Comparison of ENCODE assay signal across 22 cellular contexts in genomic region chr6:106421491-106421890, GRCh38.
"Had no signal": no experiment of that assay in that cellular context is flagged by ENCODE, and none has a peak within 500 bp of the region (broad histone marks: within the 10 kb centered on the region; RNA-seq: fewer than 3 reads in every experiment).

No MANE protein-coding gene starts in this region.

- H3K36me3 ChIP-seq: gastrocnemius medialis, left lung, pancreas, stomach, upper lobe of right lung had no signal

- H3K36me3 Mint-ChIP-seq: activated naive CD4-positive, alpha-beta T cell treated with anti-CD3 and anti-CD28 coated beads, Interleukin-2, amount 50 U/mL, for 24 hours; brain; naive thymus-derived CD4-positive, alpha-beta T cell; T-cell had no signal

- H3K27me3 ChIP-seq: gastrocnemius medialis, left lung, pancreas, stomach, testis, upper lobe of right lung had no signal

- H3K4me1 Mint-ChIP-seq: activated CD4-positive, alpha-beta memory T cell treated with anti-CD3 and anti-CD28 coated beads, Interleukin-2, amount 10 ng/mL, durations not matched to agents 7 days and 5 days; activated naive CD4-positive, alpha-beta T cell treated with anti-CD3 and anti-CD28 coated beads, Interleukin-2, amount 50 U/mL, for 24 hours; brain; naive thymus-derived CD4-positive, alpha-beta T cell; T-cell had no signal

- DNase-seq: activated CD4-positive, alpha-beta memory T cell treated with anti-CD3 and anti-CD28 coated beads, Interleukin-2, amount 10 ng/mL, durations not matched to agents 7 days and 5 days; activated effector memory CD4-positive, alpha-beta T cell treated with anti-CD3 and anti-CD28 coated beads, Interleukin-2, amount 50 U/mL, for 16 hours; activated T-cell treated with anti-CD3 and anti-CD28 coated beads, Interleukin-2, amount 50 U/mL, for 24 hours; amniotic stem cell; cerebellar nuclear complex; effector memory CD4-positive, alpha-beta T cell; gastrocnemius medialis; islet precursor cell; left lung; mucosa of descending colon; naive thymus-derived CD4-positive, alpha-beta T cell; pancreas; stimulated activated CD4-positive, alpha-beta T cell treated with anti-CD3 and anti-CD28 coated beads, Interleukin-12 subunit alpha, Interleukin-12 subunit beta, amount 100 ng/mL, for 4 hours; stimulated activated CD4-positive, alpha-beta T cell treated with anti-CD3 and anti-CD28 coated beads, Interleukin-2, amount 100 ng/mL, for 24 hours; stomach; T-cell; T1000; testis; upper lobe of right lung had no signal

- H3K27ac Mint-ChIP-seq: activated CD4-positive, alpha-beta memory T cell treated with anti-CD3 and anti-CD28 coated beads, Interleukin-2, amount 10 ng/mL, durations not matched to agents 7 days and 5 days; activated naive CD4-positive, alpha-beta T cell treated with anti-CD3 and anti-CD28 coated beads, Interleukin-2, amount 50 U/mL, for 24 hours; activated T-cell treated with anti-CD3 and anti-CD28 coated beads, Interleukin-2, amount 50 U/mL, for 24 hours; brain; dendritic cell treated with granulocyte-macrophage colony-stimulating factor and Interleukin-4, amounts not matched to agents 40 ng/mL and 50 ng/mL, for 4 days; naive thymus-derived CD4-positive, alpha-beta T cell; T-cell had no signal

- H3K4me1 ChIP-seq: gastrocnemius medialis, left lung, stomach, testis, upper lobe of right lung had no signal

- H3K27me3 Mint-ChIP-seq: activated naive CD4-positive, alpha-beta T cell treated with anti-CD3 and anti-CD28 coated beads, Interleukin-2, amount 50 U/mL, for 24 hours had no signal

- H3K9me3 Mint-ChIP-seq: activated CD4-positive, alpha-beta memory T cell treated with anti-CD3 and anti-CD28 coated beads, Interleukin-2, amount 10 ng/mL, durations not matched to agents 7 days and 5 days; activated naive CD4-positive, alpha-beta T cell treated with anti-CD3 and anti-CD28 coated beads, Interleukin-2, amount 50 U/mL, for 24 hours; activated T-cell treated with anti-CD3 and anti-CD28 coated beads, Interleukin-2, amount 50 U/mL, for 24 hours; brain; dendritic cell treated with granulocyte-macrophage colony-stimulating factor and Interleukin-4, amounts not matched to agents 40 ng/mL and 50 ng/mL, for 4 days; naive thymus-derived CD4-positive, alpha-beta T cell; T-cell had no signal

- FAIRE-seq: pancreas had no signal

- H3K27ac ChIP-seq: gastrocnemius medialis, left lung, pancreas, stomach, testis, upper lobe of right lung had no signal

- H3K9me3 ChIP-seq: gastrocnemius medialis, left lung, mucosa of descending colon, pancreas, stomach, testis, upper lobe of right lung had no signal

- H3K4me3 ChIP-seq: gastrocnemius medialis, left lung, mucosa of descending colon, pancreas, stomach, testis, upper lobe of right lung had no signal

- ATAC-seq: gastrocnemius medialis; left lung; mucosa of descending colon; naive thymus-derived CD4-positive, alpha-beta T cell; pancreas; T-cell; upper lobe of right lung had no signal

- H3K4me3 Mint-ChIP-seq: activated CD4-positive, alpha-beta memory T cell treated with anti-CD3 and anti-CD28 coated beads, Interleukin-2, amount 10 ng/mL, durations not matched to agents 7 days and 5 days; activated naive CD4-positive, alpha-beta T cell treated with anti-CD3 and anti-CD28 coated beads, Interleukin-2, amount 50 U/mL, for 24 hours; activated T-cell treated with anti-CD3 and anti-CD28 coated beads, Interleukin-2, amount 50 U/mL, for 24 hours; brain; dendritic cell treated with granulocyte-macrophage colony-stimulating factor and Interleukin-4, amounts not matched to agents 40 ng/mL and 50 ng/mL, for 4 days; naive thymus-derived CD4-positive, alpha-beta T cell; T-cell had no signal
